1 cellular context compared by ENCODE assay signal in genomic region chr15:67731112-67731761, GRCh38.
TF ChIP-seq lines count a peak whose summit lies in the region.

No MANE protein-coding gene starts in this region.

TF ChIP-seq in A549, 52 proteins besides CTCF, POLR2A, EP300 and RAD21 (continued from another document):
- no peak for TF ChIP-seq REST (IDR thresholded peaks at IDR 0.05)
